Comparison of ENCODE assay signal across 8 cellular contexts in the genomic region with DNA sequence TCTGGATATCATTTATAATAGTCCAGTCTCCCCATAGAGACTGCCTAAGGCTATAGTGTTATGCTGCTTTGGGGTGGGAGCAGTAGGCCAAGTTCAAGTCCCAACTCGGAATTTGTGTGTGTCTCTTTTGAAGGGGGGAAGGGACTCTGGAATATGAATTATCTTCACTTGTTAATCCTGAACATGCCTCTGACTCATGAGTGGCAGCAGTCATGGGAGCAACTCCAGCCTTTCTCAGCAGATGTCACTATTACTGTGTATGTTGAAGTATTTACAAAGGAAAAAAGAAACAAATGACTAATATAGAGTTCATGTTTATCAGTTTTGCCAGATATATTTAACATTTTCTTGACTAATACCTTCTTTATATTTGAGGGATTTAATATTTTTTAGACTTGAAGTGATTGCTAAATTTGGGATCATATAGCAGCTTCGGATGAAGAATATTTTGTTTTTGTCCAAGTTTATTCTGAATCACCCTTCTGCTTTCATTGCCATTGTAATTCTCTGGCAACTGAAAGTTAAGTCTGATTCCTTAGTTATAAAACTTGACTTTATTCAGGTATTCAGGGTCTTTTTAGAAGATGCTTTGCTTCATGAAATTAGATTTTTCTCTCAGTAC. TPM values are rescaled to one million over a fixed set of nuclear protein-coding genes. Genes with fewer than 3 reads are reported as not detected.
DNase-seq lines count a peak whose midpoint lies in the region; ATAC-seq lines count a peak whose summit lies in the region.

No MANE protein-coding gene starts in this region.

- no peaks in the 10 kb centered on the region for H3K9me3 ChIP-seq in effector memory CD4-positive, alpha-beta T cell (ENCODE audit: control insufficient read depth, low read length)

- peaks cover 35% of the 10 kb centered on the region for H3K36me3 Mint-ChIP-seq in activated naive CD4-positive, alpha-beta T cell treated with anti-CD3 and anti-CD28 coated beads for 36 hours (ENCODE audit: low read depth)

- no peak overlapping the region for H3K27ac ChIP-seq in effector memory CD4-positive, alpha-beta T cell (ENCODE audit: insufficient read depth, low read length, poor library complexity, severe bottlenecking)

- CTCF ChIA-PET in activated naive CD4-positive, alpha-beta T cell treated with anti-CD3 and anti-CD28 coated beads for 36 hours (lab: Charles Lee), result interaction anchor here (1.0 to 1.6 kb wide), 3 partner anchors 80 to 102 kb away, joined by 4 read pairs; a partner anchor contains a TSS

- no peaks in the 10 kb centered on the region for H3K27me3 ChIP-seq in effector memory CD4-positive, alpha-beta T cell (replicated peaks; ENCODE audit: control insufficient read depth, insufficient read depth, low read length, poor library complexity, severe bottlenecking)

- peaks cover 79% of the 10 kb centered on the region for H3K36me3 ChIP-seq in effector memory CD4-positive, alpha-beta T cell (ENCODE audit: control insufficient read depth, insufficient read depth, low read length)

- intact Hi-C loops in activated naive CD4-positive, alpha-beta T cell treated with anti-CD3 and anti-CD28 coated beads for 36 hours (cut with micrococcal nuclease), result loop anchor here (1.0 to 10.0 kb wide), 3 partner anchors 101 to 949 kb away; a partner anchor contains a TSS

- H3K27ac Mint-ChIP-seq in activated naive CD4-positive, alpha-beta T cell treated with anti-CD3 and anti-CD28 coated beads for 36 hours, result peak overlapping the region; percentile 50

- peaks cover 21% of the 10 kb centered on the region for H3K4me1 Mint-ChIP-seq in activated naive CD4-positive, alpha-beta T cell treated with anti-CD3 and anti-CD28 coated beads for 36 hours (ENCODE audit: low read depth)

- H3K27me3 Mint-ChIP-seq in activated naive CD4-positive, alpha-beta T cell treated with anti-CD3 and anti-CD28 coated beads for 36 hours (ENCODE audit: low read depth), result no peaks in the 10 kb centered on the region

- H3K4me3 ChIP-seq in effector memory CD4-positive, alpha-beta T cell (ENCODE audit: insufficient read depth, low read depth, low read length, poor library complexity, severe bottlenecking), result no peak overlapping the region

- no peaks in the 10 kb centered on the region for H3K4me1 ChIP-seq in effector memory CD4-positive, alpha-beta T cell (ENCODE audit: control insufficient read depth, insufficient read depth, low read length, poor library complexity, severe bottlenecking)

- no peak for ATAC-seq in GM18868 (IDR thresholded peaks at IDR 0.05; ENCODE audit: unreplicated experiment)

- DNase-seq in activated naive CD4-positive, alpha-beta T cell treated with anti-CD3 and anti-CD28 coated beads for 36 hours, result peak; percentile 23
- DNase-seq in activated naive CD4-positive, alpha-beta T cell treated with Interleukin-2 at 50 U/mL for 16 hours, result no peak
- DNase-seq in RPMI7951 (ENCODE audit: low read depth) (peak; percentile 71), fibroblast of gingiva (ENCODE audit: low read depth) (peak; percentile 76), pons (ENCODE audit: low spot score) (peak; percentile 63), MV-4-11 (lab: John Stamatoyannopoulos, UW) (no peak)
- DNase-seq in effector memory CD4-positive, alpha-beta T cell, result no peak

- H3K9me3 Mint-ChIP-seq in activated naive CD4-positive, alpha-beta T cell treated with anti-CD3 and anti-CD28 coated beads for 36 hours, result no peaks in the 10 kb centered on the region

- H3K4me3 Mint-ChIP-seq in activated naive CD4-positive, alpha-beta T cell treated with anti-CD3 and anti-CD28 coated beads for 36 hours, result no peak overlapping the region

RNA-seq across cellular contexts. Expression of a gene that starts 23.4 kb away (rescaled TPM):
- total RNA-seq in activated naive CD4-positive, alpha-beta T cell treated with anti-CD3 and anti-CD28 coated beads for 36 hours, result not detected
- total RNA-seq in RPMI7951 (2014; rRNA removed; shearing (Covaris generic)), result not detected in 2 replicates

Comparison
In these comparisons a context has a peak if more than half of its experiments do, and no peak if none do; other contexts are left out.
1. DNase-seq: peak in activated naive CD4-positive, alpha-beta T cell treated with anti-CD3 and anti-CD28 coated beads for 36 hours (single experiment), RPMI7951 (single experiment), fibroblast of gingiva (single experiment) and pons (single experiment); none in activated naive CD4-positive, alpha-beta T cell treated with Interleukin-2 at 50 U/mL for 16 hours (single experiment), effector memory CD4-positive, alpha-beta T cell (0 of 3) and MV-4-11 (single experiment).